In the genomic region with DNA sequence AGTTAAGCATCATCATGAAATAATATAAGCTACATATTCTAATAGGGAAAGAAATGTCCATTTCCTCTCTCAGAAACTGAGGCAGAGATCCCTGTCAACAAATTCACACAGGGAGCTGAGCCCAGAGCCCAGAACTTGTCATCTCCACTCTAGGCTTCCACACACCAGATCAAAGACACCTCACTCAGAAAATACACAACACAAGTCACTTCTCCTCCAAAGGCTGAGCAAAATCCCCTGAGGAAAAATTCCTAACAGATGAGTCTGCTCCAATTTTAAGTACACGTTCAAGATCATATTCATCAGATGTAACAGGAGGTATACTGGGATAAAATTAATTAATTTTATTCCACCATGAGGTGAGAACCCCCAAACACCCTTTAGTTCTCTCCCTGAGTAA, we compare ENCODE assay signal across 12 cellular contexts.
DNase-seq lines count a peak whose midpoint lies in the region; TF ChIP-seq lines count a peak whose summit lies in the region.
"Had no signal": no experiment of that assay in that cellular context is flagged by ENCODE, and none has a peak within 500 bp of the region (broad histone marks: within the 10 kb centered on the region; RNA-seq: fewer than 3 reads in every experiment).

No MANE protein-coding gene starts in this region.

- POLR2A ChIA-PET in AG04449 (lab: Yijun Ruan, JAX), result no interaction called here
- POLR2A ChIA-PET in CD4-positive, alpha-beta memory T cell (lab: Charles Lee; ENCODE audit: partially characterized antibody), result no interaction called here
- POLR2A ChIA-PET in PC-9 (lab: Charles Lee; ENCODE audit: unreplicated experiment), result no interaction called here

- peaks cover 0 to 3% (median 0%) of the 10 kb centered on the region in 8 donors for H3K9me3 Mint-ChIP-seq in CD4-positive, alpha-beta memory T cell
- H3K9me3 Mint-ChIP-seq: activated CD4-positive, alpha-beta memory T cell treated with anti-CD3 and anti-CD28 coated beads, Interleukin-2, amount 10 ng/mL, durations not matched to agents 7 days and 5 days; activated naive CD8-positive, alpha-beta T cell treated with anti-CD3 and anti-CD28 coated beads, Interleukin-2, amount 10 ng/mL, durations not matched to agents 7 days and 5 days had no signal

- peaks cover 0 to 2% (median 0%) of the 10 kb centered on the region in 4 donors for H3K4me1 Mint-ChIP-seq in CD4-positive, alpha-beta memory T cell

- intact Hi-C loops in CD4-positive, alpha-beta memory T cell (cut with micrococcal nuclease), result no loop called here
- intact Hi-C loops in PC-9 (cut with micrococcal nuclease; ENCODE audit: unreplicated experiment), result no loop called here

- CTCF ChIA-PET in AG04449 (lab: Yijun Ruan, JAX) (interaction anchor here (0.9 to 2.3 kb wide), 2 partner anchors 11 to 153 kb away, joined by 4 to 10 read pairs; no protein-coding TSS in a partner anchor), PC-9 (lab: Charles Lee) (no interaction called here)
- CTCF ChIA-PET in CD4-positive, alpha-beta memory T cell (lab: Charles Lee; ENCODE audit: partially characterized antibody), result no interaction called here

- no peaks in the 10 kb centered on the region for H3K9me3 ChIP-seq in CD4-positive, alpha-beta memory T cell (ENCODE audit: control insufficient read depth in 1 of 2, low read length in 2 of 2)
- H3K9me3 ChIP-seq in PC-9 (ENCODE audit: insufficient read depth, low read depth), result no peaks in the 10 kb centered on the region
- H3K9me3 ChIP-seq: BLaER1 had no signal

- no peak overlapping the region for H3K27ac ChIP-seq in CD4-positive, alpha-beta memory T cell (ENCODE audit: low read depth, low read length)
- no peak overlapping the region for H3K27ac ChIP-seq in PC-9
- H3K27ac ChIP-seq: BLaER1 had no signal

- H3K27me3 ChIP-seq in CD4-positive, alpha-beta memory T cell (ENCODE audit: insufficient read depth, low read length), result no peaks in the 10 kb centered on the region
- H3K27me3 ChIP-seq in PC-9 (ENCODE audit: insufficient read depth, low read depth), result peaks cover 24% of the 10 kb centered on the region; the same call in 1 of the 2 replicates
- H3K27me3 ChIP-seq: BLaER1 had no signal

- no peaks in the 10 kb centered on the region for H3K36me3 ChIP-seq in CD4-positive, alpha-beta memory T cell (ENCODE audit: insufficient read depth, low read length)
- no peaks in the 10 kb centered on the region for H3K36me3 ChIP-seq in PC-9 (ENCODE audit: low read depth)
- H3K36me3 ChIP-seq: BLaER1 had no signal

- peak; percentile 58 for DNase-seq in AG04449 (ENCODE audit: low read depth, low spot score)
- DNase-seq in HS-5 (ENCODE audit: low read depth), result peak; percentile 84
- DNase-seq in astrocyte of the hippocampus (ENCODE audit: low read depth, low spot score), result peak; percentile 79
- DNase-seq in iris pigment epithelial cell (ENCODE audit: low read depth), result peak; percentile 84
- no peak for DNase-seq in SK-N-DZ (ENCODE audit: low spot score)
- no peak for DNase-seq in CD4-positive, alpha-beta memory T cell
- no peak for DNase-seq in activated T-cell treated with anti-CD3 and anti-CD28 coated beads, Interleukin-2, amount 50 U/mL, for 48 hours
- DNase-seq in PC-9, result no peak
- DNase-seq: activated CD4-positive, alpha-beta memory T cell treated with anti-CD3 and anti-CD28 coated beads, Interleukin-2, amount 10 ng/mL, durations not matched to agents 7 days and 5 days; activated naive CD8-positive, alpha-beta T cell treated with anti-CD3 and anti-CD28 coated beads, Interleukin-2, amount 10 ng/mL, durations not matched to agents 7 days and 5 days had no signal

- no peak for TF ChIP-seq CTCF in AG04449 (IDR thresholded peaks at IDR 0.05; ENCODE audit: insufficient read depth, low read length, missing control alignments)
- TF ChIP-seq CTCF in PC-9 (conservative IDR thresholded peaks at IDR 0.05), result no peak

- BruUV-seq in PC-9 (replicated peaks; lab: Mats Ljungman, UMichigan), result no TSS peak

- no peak overlapping the region for H3K4me3 Mint-ChIP-seq in CD4-positive, alpha-beta memory T cell
- H3K4me3 Mint-ChIP-seq: activated CD4-positive, alpha-beta memory T cell treated with anti-CD3 and anti-CD28 coated beads, Interleukin-2, amount 10 ng/mL, durations not matched to agents 7 days and 5 days; activated naive CD8-positive, alpha-beta T cell treated with anti-CD3 and anti-CD28 coated beads, Interleukin-2, amount 10 ng/mL, durations not matched to agents 7 days and 5 days; memory B cell had no signal

- no peaks in the 10 kb centered on the region for H3K79me2 ChIP-seq in PC-9 (ENCODE audit: low read depth)

- H3K27me3 Mint-ChIP-seq in CD4-positive, alpha-beta memory T cell, result peaks cover 6 to 12% of the 10 kb centered on the region in 2 donors
- H3K27me3 Mint-ChIP-seq: memory B cell had no signal

- H3K4me3 ChIP-seq in AG04449 (ENCODE audit: low read depth, low read length), result no peak overlapping the region
- no peak overlapping the region for H3K4me3 ChIP-seq in CD4-positive, alpha-beta memory T cell (ENCODE audit: low read length in 2 of 2)
- H3K4me3 ChIP-seq in PC-9, result no peak overlapping the region
- H3K4me3 ChIP-seq: BLaER1 had no signal

- H2AFZ ChIP-seq in PC-9, result no peak overlapping the region

- H3K36me3 Mint-ChIP-seq in CD4-positive, alpha-beta memory T cell, result no peaks in the 10 kb centered on the region

- no peaks in the 10 kb centered on the region for H3K4me1 ChIP-seq in CD4-positive, alpha-beta memory T cell (ENCODE audit: insufficient read depth, low read length)
- H3K4me1 ChIP-seq in PC-9 (replicated peaks; ENCODE audit: insufficient read depth), result no peaks in the 10 kb centered on the region
- H3K4me1 ChIP-seq: BLaER1 had no signal

- H3K4me2 ChIP-seq in PC-9, result no peak overlapping the region
- H3K4me2 ChIP-seq: BLaER1 had no signal

- H3F3A ChIP-seq in PC-9 (ENCODE audit: insufficient read depth, low read depth), result no peaks in the 10 kb centered on the region

- no peaks in the 10 kb centered on the region for H3K9me2 ChIP-seq in PC-9 (ENCODE audit: insufficient read depth)

- no peaks in the 10 kb centered on the region for H4K20me1 ChIP-seq in PC-9 (ENCODE audit: insufficient read depth)
- H4K20me1 ChIP-seq: BLaER1 had no signal

- no peak overlapping the region for H3K27ac Mint-ChIP-seq in CD4-positive, alpha-beta memory T cell
- H3K27ac Mint-ChIP-seq: activated CD4-positive, alpha-beta memory T cell treated with anti-CD3 and anti-CD28 coated beads, Interleukin-2, amount 10 ng/mL, durations not matched to agents 7 days and 5 days; activated naive CD8-positive, alpha-beta T cell treated with anti-CD3 and anti-CD28 coated beads, Interleukin-2, amount 10 ng/mL, durations not matched to agents 7 days and 5 days; memory B cell had no signal

Comparison
In these comparisons a context has a peak if more than half of its experiments do, and no peak if none do; other contexts are left out.
1. DNase-seq: peak in AG04449 (single experiment), HS-5 (single experiment), astrocyte of the hippocampus (single experiment) and iris pigment epithelial cell (single experiment); none in SK-N-DZ (single experiment), CD4-positive, alpha-beta memory T cell (0 of 5), activated T-cell treated with anti-CD3 and anti-CD28 coated beads, Interleukin-2, amount 50 U/mL, for 48 hours (0 of 2) and PC-9 (0 of 2).